Comparison of ENCODE assay signal across 1 cellular context in genomic region chr12:131920902-131921840, GRCh38.
A peak's percentile ranks its signal among the peaks of the same experiment; 100 is the strongest.
TF ChIP-seq lines count a peak whose summit lies in the region.

No MANE protein-coding gene starts in this region.

TF ChIP-seq in K562, 482 proteins besides CTCF, POLR2A, EP300 and RAD21:
- TF ChIP-seq POLR2G (IDR thresholded peaks at IDR 0.05; ENCODE audit: low read depth, low read length): peak; percentile 74
- no peak for TF ChIP-seq CBFA2T3 (IDR thresholded peaks at IDR 0.05)
